ENCODE assay signal across 14 cellular contexts in genomic region chr10:88995156-88995876, GRCh38. TPM values are rescaled to one million over a fixed set of nuclear protein-coding genes. Genes with fewer than 3 reads are reported as not detected.
DNase-seq lines count a peak whose midpoint lies in the region; ATAC-seq and TF ChIP-seq lines count a peak whose summit lies in the region.
"Had no signal": no experiment of that assay in that cellular context is flagged by ENCODE, and none has a peak within 500 bp of the region (broad histone marks: within the 10 kb centered on the region; RNA-seq: fewer than 3 reads in every experiment).

No MANE protein-coding gene starts in this region.

- H3K9me3 ChIP-seq in HEK293 (ENCODE audit: control insufficient read depth, insufficient read depth, low read depth, low read length), result no peaks in the 10 kb centered on the region
- H3K9me3 ChIP-seq: body of pancreas had no signal

- POLR2A ChIA-PET in HEK293 (lab: Yijun Ruan, JAX), result no interaction called here

- TF ChIP-seq CTCF in CD14-positive monocyte (IDR thresholded peaks at IDR 0.05) (no peak), HEK293 (tag by site-specific recombination; IDR thresholded peaks at IDR 0.05) (no peak), mesothelial cell of epicardium (IDR thresholded peaks at IDR 0.05; ENCODE audit: unreplicated experiment) (no peak)

- intact Hi-C loops in CD14-positive monocyte (cut with micrococcal nuclease), result no loop called here

- H3K4me1 Mint-ChIP-seq in CD14-positive monocyte (peaks cover 58% of the 10 kb centered on the region), mesothelial cell of epicardium (peaks cover 21% of the 10 kb centered on the region)
- H3K4me1 Mint-ChIP-seq in activated naive CD8-positive, alpha-beta T cell treated with anti-CD3 and anti-CD28 coated beads, Interleukin-2, amount 50 U/mL, for 24 hours, result peaks cover 63% of the 10 kb centered on the region
- peaks cover 40 to 62% of the 10 kb centered on the region in 2 donors for H3K4me1 Mint-ChIP-seq in natural killer cell treated with Interleukin-12 subunit alpha and Interleukin-12 subunit beta and Interleukin-15 and Interleukin-18, amount 100 ng/mL, for 72 hours (ENCODE audit: low read depth in 2 of 2)

- H3K4me1 ChIP-seq in HEK293 (ENCODE audit: control insufficient read depth, insufficient read depth, low read length), result peaks cover 19% of the 10 kb centered on the region

- H3K27me3 Mint-ChIP-seq in CD14-positive monocyte (ENCODE audit: low read depth in 3 of 3) (no peaks in the 10 kb centered on the region), mesothelial cell of epicardium (ENCODE audit: low read depth) (peaks cover 5% of the 10 kb centered on the region)
- no peaks in the 10 kb centered on the region for H3K27me3 Mint-ChIP-seq in activated naive CD8-positive, alpha-beta T cell treated with anti-CD3 and anti-CD28 coated beads, Interleukin-2, amount 50 U/mL, for 24 hours
- no peaks in the 10 kb centered on the region for H3K27me3 Mint-ChIP-seq in natural killer cell treated with Interleukin-12 subunit alpha and Interleukin-12 subunit beta and Interleukin-15 and Interleukin-18, amount 100 ng/mL, for 72 hours

- TF ChIP-seq POLR2A in GM18505 (IDR thresholded peaks at IDR 0.05; ENCODE audit: borderline replicate concordance, extremely low read depth, insufficient read depth, insufficient read length), result no peak

- DNase-seq in CD14-positive monocyte (ENCODE audit: low spot score) (no peak), mesothelial cell of epicardium (ENCODE audit: low spot score in 2 of 2, unreplicated experiment in 2 of 2) (no peak), globus pallidus (ENCODE audit: low spot score) (no peak), kidney tubule cell (ENCODE audit: low spot score) (no peak)
- DNase-seq in activated naive CD8-positive, alpha-beta T cell treated with anti-CD3 and anti-CD28 coated beads, Interleukin-2, amount 50 U/mL, for 24 hours, result no peak
- no peak for DNase-seq in natural killer cell treated with Interleukin-12 subunit alpha and Interleukin-12 subunit beta and Interleukin-15 and Interleukin-18, amount 100 ng/mL, for 72 hours (ENCODE audit: low spot score)
- DNase-seq: body of pancreas; C1 segment of cervical spinal cord; NCI-H2029; NK-92 treated with Interleukin-12 subunit alpha and Interleukin-12 subunit beta, amount 100 ng/mL, for 24 hours; small intestine had no signal

- H3K4me3 Mint-ChIP-seq in CD14-positive monocyte, result no peak overlapping the region
- H3K4me3 Mint-ChIP-seq in activated naive CD8-positive, alpha-beta T cell treated with anti-CD3 and anti-CD28 coated beads, Interleukin-2, amount 50 U/mL, for 24 hours, result peak overlapping the region; percentile 26
- H3K4me3 Mint-ChIP-seq in natural killer cell treated with Interleukin-12 subunit alpha and Interleukin-12 subunit beta and Interleukin-15 and Interleukin-18, amount 100 ng/mL, for 72 hours, result peak overlapping the region; percentile 73
- H3K4me3 Mint-ChIP-seq in mesothelial cell of epicardium, result no peak overlapping the region
- H3K4me3 Mint-ChIP-seq: GM23338 had no signal

- ATAC-seq in activated naive CD8-positive, alpha-beta T cell treated with anti-CD3 and anti-CD28 coated beads, Interleukin-2, amount 50 U/mL, for 24 hours, result no peak
- no peak for ATAC-seq in natural killer cell treated with Interleukin-12 subunit alpha and Interleukin-12 subunit beta and Interleukin-15 and Interleukin-18, amount 100 ng/mL, for 72 hours
- no peak for ATAC-seq in GM18505 (IDR thresholded peaks at IDR 0.05; ENCODE audit: unreplicated experiment)
- ATAC-seq: body of pancreas, GM23338 had no signal

- CTCF ChIA-PET in HEK293 (lab: Yijun Ruan, JAX), result interaction anchor here (0.6 to 2.7 kb wide), 10 partner anchors 7 to 222 kb away, joined by 3 to 13 read pairs (median 5); no protein-coding TSS in a partner anchor

- H3K27ac Mint-ChIP-seq in CD14-positive monocyte (peak overlapping the region; percentile 15 to 80 (median 70)), mesothelial cell of epicardium (no peak overlapping the region)
- H3K27ac Mint-ChIP-seq in activated naive CD8-positive, alpha-beta T cell treated with anti-CD3 and anti-CD28 coated beads, Interleukin-2, amount 50 U/mL, for 24 hours, result peak overlapping the region; percentile 67
- peak overlapping the region; percentile 86 to 87 for H3K27ac Mint-ChIP-seq in natural killer cell treated with Interleukin-12 subunit alpha and Interleukin-12 subunit beta and Interleukin-15 and Interleukin-18, amount 100 ng/mL, for 72 hours
- H3K27ac Mint-ChIP-seq: GM23338 had no signal

- no peaks in the 10 kb centered on the region for H3K9me3 Mint-ChIP-seq in CD14-positive monocyte
- H3K9me3 Mint-ChIP-seq in activated naive CD8-positive, alpha-beta T cell treated with anti-CD3 and anti-CD28 coated beads, Interleukin-2, amount 50 U/mL, for 24 hours, result no peaks in the 10 kb centered on the region
- no peaks in the 10 kb centered on the region for H3K9me3 Mint-ChIP-seq in natural killer cell treated with Interleukin-12 subunit alpha and Interleukin-12 subunit beta and Interleukin-15 and Interleukin-18, amount 100 ng/mL, for 72 hours
- no peaks in the 10 kb centered on the region for H3K9me3 Mint-ChIP-seq in mesothelial cell of epicardium
- H3K9me3 Mint-ChIP-seq: GM23338 had no signal

- H3K4me3 ChIP-seq in HEK293 (ENCODE audit: low read depth, low read length), result no peak overlapping the region
- H3K4me3 ChIP-seq: body of pancreas, GM23338 had no signal

- no peaks in the 10 kb centered on the region for H3K36me3 ChIP-seq in HEK293 (ENCODE audit: control insufficient read depth in 2 of 2, insufficient read depth in 1 of 2, low read length in 2 of 2)

- H3K36me3 Mint-ChIP-seq in CD14-positive monocyte (peaks cover 5 to 6% of the 10 kb centered on the region in 2 donors), mesothelial cell of epicardium (no peaks in the 10 kb centered on the region)
- peaks cover 1% of the 10 kb centered on the region for H3K36me3 Mint-ChIP-seq in activated naive CD8-positive, alpha-beta T cell treated with anti-CD3 and anti-CD28 coated beads, Interleukin-2, amount 50 U/mL, for 24 hours (ENCODE audit: low read depth)
- peaks cover 16% of the 10 kb centered on the region for H3K36me3 Mint-ChIP-seq in natural killer cell treated with Interleukin-12 subunit alpha and Interleukin-12 subunit beta and Interleukin-15 and Interleukin-18, amount 100 ng/mL, for 72 hours

- no peak overlapping the region for H3K27ac ChIP-seq in HEK293 (ENCODE audit: extremely low read depth, low read depth, low read length)
- H3K27ac ChIP-seq: body of pancreas had no signal

TF ChIP-seq in HEK293, 187 proteins besides CTCF, POLR2A, EP300 and RAD21 (continues in another document):
- peak; percentile 45 for TF ChIP-seq ZIC2 (tag by site-specific recombination; IDR thresholded peaks at IDR 0.05)
- peak; percentile 34; the same call in 1 of the 2 replicates for TF ChIP-seq PRDM10 (tag by site-specific recombination; IDR thresholded peaks at IDR 0.05)
- TF ChIP-seq GLIS1 (tag by site-specific recombination; IDR thresholded peaks at IDR 0.05), result peak; percentile 75
- TF ChIP-seq ZBTB17 (tag by site-specific recombination; IDR thresholded peaks at IDR 0.05), result 0 out of 2 replicates have a peak, but pooled peaks have one; percentile 11
- TF ChIP-seq ZNF174 (tag by site-specific recombination; IDR thresholded peaks at IDR 0.05), result no peak

RNA-seq across cellular contexts. Expression of gene FAS, which starts 4.7 kb away (rescaled TPM):
- 10 to 100 TPM; 27.9 to 28.9 TPM for polyA plus RNA-seq in CD14-positive monocyte
- total RNA-seq in natural killer cell treated with Interleukin-12 subunit alpha and Interleukin-12 subunit beta and Interleukin-15 and Interleukin-18, amount 100 ng/mL, for 72 hours, result 10 to 100 TPM; 48.3 to 73.0 TPM
- total RNA-seq in mesothelial cell of epicardium, result 6.1 to 6.8 TPM (median 6.3 TPM) in 3 replicates

RNA-seq across cellular contexts. Expression of gene ACTA2, which starts 42.7 kb away (rescaled TPM):
- polyA plus RNA-seq in CD14-positive monocyte, result 10 to 100 TPM in 1 of 2 donors, 1 to 10 TPM in 1; 6.8 to 12.3 TPM
- 10 to 100 TPM in 1 of 2 donors, 1 to 10 TPM in 1; 8.4 to 19.7 TPM for total RNA-seq in natural killer cell treated with Interleukin-12 subunit alpha and Interleukin-12 subunit beta and Interleukin-15 and Interleukin-18, amount 100 ng/mL, for 72 hours
- 126 to 133 TPM (median 126 TPM) in 3 replicates for total RNA-seq in mesothelial cell of epicardium

Comparison
In these comparisons a context has a peak if more than half of its experiments do, and no peak if none do; other contexts are left out.
1. H3K4me3 Mint-ChIP-seq: peak in activated naive CD8-positive, alpha-beta T cell treated with anti-CD3 and anti-CD28 coated beads, Interleukin-2, amount 50 U/mL, for 24 hours (single experiment) and natural killer cell treated with Interleukin-12 subunit alpha and Interleukin-12 subunit beta and Interleukin-15 and Interleukin-18, amount 100 ng/mL, for 72 hours (single experiment); none in CD14-positive monocyte (0 of 2) and mesothelial cell of epicardium (single experiment).